ENCODE assay signal across 24 cellular contexts in genomic region chr18:71209944-71210343, GRCh38.
"Had no signal": no experiment of that assay in that cellular context is flagged by ENCODE, and none has a peak within 500 bp of the region (broad histone marks: within the 10 kb centered on the region; RNA-seq: fewer than 3 reads in every experiment).

No MANE protein-coding gene starts in this region.

- H3K36me3 ChIP-seq: esophagus squamous epithelium, right atrium auricular region, stomach, vagina had no signal

- H3K27ac ChIP-seq: coronary artery, esophagus squamous epithelium, foreskin keratinocyte, right atrium auricular region, stomach, vagina had no signal

- H3K27ac Mint-ChIP-seq: activated naive CD4-positive, alpha-beta T cell treated with anti-CD3 and anti-CD28 coated beads for 36 hours; nephron progenitor cell had no signal

- FAIRE-seq: kidney had no signal

- H3K9me3 ChIP-seq: right atrium auricular region, vagina had no signal

- ATAC-seq: activated CD4-positive, CD25-positive, alpha-beta regulatory T cell treated with anti-CD3 and anti-CD28 coated beads, Interleukin-2, amount 50 U/mL, for 24 hours; activated T-cell treated with anti-CD3 and anti-CD28 coated beads, Interleukin-2, amount 50 U/mL, for 4 hours; foreskin keratinocyte; left lobe of liver had no signal

- H3K4me3 Mint-ChIP-seq: activated naive CD4-positive, alpha-beta T cell treated with anti-CD3 and anti-CD28 coated beads for 36 hours; activated T-cell treated with anti-CD3 and anti-CD28 coated beads, Interleukin-2, amount 50 U/mL, for 4 hours; central memory CD8-positive, alpha-beta T cell; nephron progenitor cell had no signal

- H3K4me1 Mint-ChIP-seq: central memory CD8-positive, alpha-beta T cell; nephron progenitor cell had no signal

- H3K27me3 Mint-ChIP-seq: central memory CD8-positive, alpha-beta T cell had no signal

- DNase-seq: activated CD4-positive, alpha-beta T cell treated with anti-CD3 and anti-CD28 coated beads, Interleukin-2, amount 50 U/mL, for 1 hour; activated CD8-positive, alpha-beta memory T cell treated with anti-CD3 and anti-CD28 coated beads, Interleukin-2, amount 50 U/mL, for 4 hours; activated naive CD4-positive, alpha-beta T cell treated with anti-CD3 and anti-CD28 coated beads for 36 hours; activated T-cell treated with anti-CD3 and anti-CD28 coated beads, Interleukin-2, amount 50 U/mL, for 4 hours; effector CD4-positive, alpha-beta T cell; esophagus squamous epithelium; foreskin keratinocyte; head of caudate nucleus; kidney; midbrain; nephron progenitor cell; occipital lobe; stimulated activated CD4-positive, alpha-beta T cell treated with anti-CD3 and anti-CD28 coated beads, Interleukin-2, amount 100 ng/mL, for 48 hours; stomach; T-helper 1 cell; T1000; trophoblast cell had no signal

- H3K27me3 ChIP-seq: esophagus squamous epithelium, foreskin keratinocyte, right atrium auricular region, stomach, vagina had no signal

- H3K4me3 ChIP-seq: coronary artery, esophagus squamous epithelium, lung, right atrium auricular region, stomach, vagina had no signal

- H3K9me3 Mint-ChIP-seq: activated naive CD4-positive, alpha-beta T cell treated with anti-CD3 and anti-CD28 coated beads for 36 hours had no signal

- H3K4me1 ChIP-seq: esophagus squamous epithelium, foreskin keratinocyte, right atrium auricular region, stomach, vagina had no signal
